Comparison of ENCODE assay signal across 25 cellular contexts in genomic region chr2:171985076-171985475, GRCh38.
"Had no signal": no experiment of that assay in that cellular context is flagged by ENCODE, and none has a peak within 500 bp of the region (broad histone marks: within the 10 kb centered on the region; RNA-seq: fewer than 3 reads in every experiment).

No MANE protein-coding gene starts in this region.

- H3K27ac ChIP-seq: colonic mucosa, dorsolateral prefrontal cortex, gastrocnemius medialis, right lobe of liver, tibial artery had no signal

- H3K9me3 ChIP-seq: colonic mucosa, gastrocnemius medialis, right lobe of liver, tibial artery had no signal

- FAIRE-seq: bronchial epithelial cell, endothelial cell of umbilical vein, small intestine had no signal

- H3K4me1 ChIP-seq: colonic mucosa, gastrocnemius medialis, right lobe of liver, tibial artery had no signal

- H3K27me3 ChIP-seq: colonic mucosa, dorsolateral prefrontal cortex, gastrocnemius medialis, right lobe of liver, tibial artery had no signal

- H3K36me3 ChIP-seq: colonic mucosa had no signal

- ATAC-seq: activated naive CD8-positive, alpha-beta T cell treated with anti-CD3 and anti-CD28 coated beads, Interleukin-2, amount 50 U/mL, for 24 hours; activated T-cell treated with anti-CD3 and anti-CD28 coated beads, Interleukin-2, amount 50 U/mL, for 72 hours; effector memory CD8-positive, alpha-beta T cell; esophagus mucosa; gastrocnemius medialis; left ventricle myocardium superior; right lobe of liver; stimulated activated effector memory CD8-positive, alpha-beta T cell treated with anti-CD3 and anti-CD28 coated beads, Interleukin-12 subunit alpha, Interleukin-12 subunit beta, amount 100 ng/mL, for 72 hours; stimulated activated naive CD8-positive, alpha-beta T cell treated with anti-CD3 and anti-CD28 coated beads, Interleukin-15, amount 100 ng/mL, for 72 hours; T-helper 17 cell had no signal

- H3K4me3 ChIP-seq: colonic mucosa, dorsolateral prefrontal cortex, gastrocnemius medialis, right lobe of liver, tibial artery had no signal

- DNase-seq: activated CD4-positive, alpha-beta T cell treated with anti-CD3 and anti-CD28 coated beads for 4 hours; activated CD4-positive, alpha-beta T cell treated with anti-CD3 and anti-CD28 coated beads, Interleukin-2, amount 50 U/mL, for 48 hours; activated CD4-positive, CD25-positive, alpha-beta regulatory T cell; activated effector memory CD4-positive, alpha-beta T cell treated with Interleukin-2 at 50 U/mL for 16 hours; activated naive CD4-positive, alpha-beta T cell treated with anti-CD3 and anti-CD28 coated beads, Interleukin-2, amount 10 ng/mL, durations not matched to agents 7 days and 5 days; activated naive CD8-positive, alpha-beta T cell treated with anti-CD3 and anti-CD28 coated beads, Interleukin-2, amount 50 U/mL, for 24 hours; activated T-cell treated with anti-CD3 and anti-CD28 coated beads, Interleukin-2, amount 50 U/mL, for 72 hours; colonic mucosa; dorsolateral prefrontal cortex; effector memory CD8-positive, alpha-beta T cell; gastrocnemius medialis; hypothalamus; left ventricle myocardium superior; nephron progenitor cell; posterior cingulate gyrus; right lobe of liver; small intestine; stimulated activated CD4-positive, alpha-beta T cell treated with anti-CD3 and anti-CD28 coated beads, Interleukin-2, amount 100 ng/mL, for 24 hours; stimulated activated naive CD8-positive, alpha-beta T cell treated with anti-CD3 and anti-CD28 coated beads, Interleukin-15, amount 100 ng/mL, for 72 hours; T-helper 17 cell; tibial artery had no signal
